ENCODE assay signal across 10 cellular contexts in the genomic region with DNA sequence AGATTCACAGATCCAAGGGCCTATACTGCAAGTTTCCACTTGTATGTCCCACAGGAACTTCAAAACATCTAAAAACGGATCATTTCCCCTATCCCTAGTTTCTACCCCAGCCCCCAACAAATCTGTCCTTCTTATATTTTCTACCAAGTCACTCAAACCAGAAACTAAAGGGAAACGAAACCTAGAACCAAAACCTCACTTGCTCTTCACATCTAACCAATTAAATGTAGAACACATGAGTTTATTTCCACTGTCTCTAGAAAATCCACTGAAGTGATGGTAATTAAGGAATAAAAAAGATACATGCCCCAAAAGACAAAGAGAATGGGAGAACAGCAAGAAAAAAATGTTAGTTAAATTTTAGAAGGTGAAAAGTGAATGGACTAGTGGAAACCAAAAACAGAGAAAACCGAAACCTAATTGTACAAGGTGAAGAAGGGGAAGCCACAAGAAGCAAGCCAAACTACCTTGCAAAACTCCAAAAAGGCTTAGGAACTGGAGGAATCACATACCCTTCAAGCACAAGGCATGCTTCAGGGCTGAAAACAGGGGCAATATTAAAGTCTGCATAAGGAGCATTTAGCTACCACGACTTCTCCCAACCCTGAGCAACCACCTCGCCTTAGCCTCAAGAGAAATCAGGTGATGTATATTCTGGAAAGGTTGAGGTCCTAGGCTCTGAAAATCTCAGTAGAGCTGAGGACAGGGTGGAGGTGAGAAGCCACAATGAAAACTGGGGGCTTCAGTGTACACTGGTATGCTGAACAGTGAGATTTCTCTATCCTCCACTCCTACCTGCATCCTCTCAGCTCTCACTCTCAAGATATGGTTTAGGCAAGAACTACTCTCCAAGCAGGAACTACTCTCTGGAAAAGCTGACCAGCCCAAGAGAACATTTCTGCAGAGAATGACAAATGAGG. TPM values are rescaled to one million over a fixed set of nuclear protein-coding genes. Genes with fewer than 3 reads are reported as not detected.
DNase-seq lines count a peak whose midpoint lies in the region; ATAC-seq and TF ChIP-seq lines count a peak whose summit lies in the region.
"Had no signal": no experiment of that assay in that cellular context is flagged by ENCODE, and none has a peak within 500 bp of the region (broad histone marks: within the 10 kb centered on the region; RNA-seq: fewer than 3 reads in every experiment).

No MANE protein-coding gene starts in this region.

- POLR2A ChIA-PET in OCI-LY7 (lab: Charles Lee), result interaction anchor here (0.7 to 0.9 kb wide), 2 partner anchors 18 to 26 kb away, joined by 3 read pairs; no protein-coding TSS in a partner anchor

- no peak overlapping the region for H3K27ac Mint-ChIP-seq in nephron progenitor cell
- H3K27ac Mint-ChIP-seq: CD8-positive, alpha-beta T cell had no signal

- H3K9me2 ChIP-seq in DOHH2 (replicated peaks; ENCODE audit: control insufficient read depth, low read length) (no peaks in the 10 kb centered on the region), OCI-LY7 (ENCODE audit: insufficient read depth, low read length) (no peaks in the 10 kb centered on the region)

- H3K27me3 Mint-ChIP-seq in nephron progenitor cell (ENCODE audit: low read depth, poor library complexity), result no peaks in the 10 kb centered on the region

- H3K4me1 ChIP-seq in DOHH2 (ENCODE audit: control insufficient read depth, low read length) (peaks cover 14% of the 10 kb centered on the region), OCI-LY7 (ENCODE audit: insufficient read depth, low read length, poor library complexity, severe bottlenecking) (peaks cover 16% of the 10 kb centered on the region)
- H3K4me1 ChIP-seq: colonic mucosa had no signal

- BruUV-seq in OCI-LY7 (replicated peaks; lab: Mats Ljungman, UMichigan), result no TSS peak

- no peaks in the 10 kb centered on the region; the same call in 1 of the 2 replicates for H3F3A ChIP-seq in DOHH2 (ENCODE audit: control insufficient read depth, insufficient read depth)

- H3K4me3 Mint-ChIP-seq in nephron progenitor cell, result no peak overlapping the region
- H3K4me3 Mint-ChIP-seq: CD8-positive, alpha-beta T cell had no signal

- CTCF ChIA-PET in OCI-LY7 (lab: Charles Lee; ENCODE audit: unreplicated experiment), result no interaction called here

- TF ChIP-seq CTCF in DOHH2 (IDR thresholded peaks at IDR 0.05; ENCODE audit: low read depth, low read length, poor library complexity, severe bottlenecking) (no peak), OCI-LY7 (conservative IDR thresholded peaks at IDR 0.05; ENCODE audit: low read length) (no peak), nephron progenitor cell (IDR thresholded peaks at IDR 0.05) (no peak)

- peak overlapping the region; percentile 25 for H3K27ac ChIP-seq in DOHH2 (ENCODE audit: low read depth, low read length)
- H3K27ac ChIP-seq in OCI-LY7 (ENCODE audit: low read depth, low read length, poor library complexity, severe bottlenecking), result peak overlapping the region; percentile 63
- H3K27ac ChIP-seq: colonic mucosa had no signal

- H4K20me1 ChIP-seq in DOHH2 (ENCODE audit: control insufficient read depth, insufficient read depth, low read depth, low read length), result no peaks in the 10 kb centered on the region
- H4K20me1 ChIP-seq in OCI-LY7 (ENCODE audit: insufficient read depth, low read length), result no peaks in the 10 kb centered on the region

- no peaks in the 10 kb centered on the region for H3K9me3 Mint-ChIP-seq in nephron progenitor cell
- H3K9me3 Mint-ChIP-seq: CD8-positive, alpha-beta T cell had no signal

- no peak overlapping the region for H2AFZ ChIP-seq in OCI-LY7 (ENCODE audit: low read length)

- H3K36me3 ChIP-seq in DOHH2 (ENCODE audit: control insufficient read depth, low read length) (peaks cover 78% of the 10 kb centered on the region), OCI-LY7 (ENCODE audit: insufficient read depth, low read length) (peaks cover 84% of the 10 kb centered on the region)

- ATAC-seq in GM19328 (IDR thresholded peaks at IDR 0.05; ENCODE audit: unreplicated experiment) (peak; percentile 60), HG02981 (IDR thresholded peaks at IDR 0.05; ENCODE audit: unreplicated experiment) (peak; percentile 67)
- ATAC-seq: CD8-positive, alpha-beta T cell had no signal

- peaks cover 66% of the 10 kb centered on the region for H3K36me3 Mint-ChIP-seq in nephron progenitor cell (ENCODE audit: low read depth)

- DNase-seq in OCI-LY7 (ENCODE audit: low spot score) (peak; percentile 35), AML-193 (lab: John Stamatoyannopoulos, UW) (no peak), nephron progenitor cell (no peak), NCI-H2081 treated with DMSO at 0.1 percent for 48 hours (lab: John Stamatoyannopoulos, UW) (no peak)
- DNase-seq in activated effector memory CD4-positive, alpha-beta T cell treated with anti-CD3 and anti-CD28 coated beads, Interleukin-2, amount 50 U/mL, for 16 hours, result no peak
- DNase-seq: CD8-positive, alpha-beta T cell; colonic mucosa had no signal

- H3K4me3 ChIP-seq in DOHH2 (ENCODE audit: low read length) (no peak overlapping the region), OCI-LY7 (ENCODE audit: low read depth, low read length, poor library complexity, severe bottlenecking) (no peak overlapping the region)
- H3K4me3 ChIP-seq: colonic mucosa had no signal

- H3K79me2 ChIP-seq in DOHH2 (ENCODE audit: control insufficient read depth, low read length), result peaks cover 2% of the 10 kb centered on the region
- peaks cover 6% of the 10 kb centered on the region; the same call in 1 of the 2 replicates for H3K79me2 ChIP-seq in OCI-LY7 (ENCODE audit: insufficient read depth, low read depth, low read length)

- H3K4me2 ChIP-seq in DOHH2 (ENCODE audit: low read length) (peak overlapping the region; percentile 23), OCI-LY7 (ENCODE audit: low read length) (peak overlapping the region; percentile 64)

- H3K9me3 ChIP-seq in DOHH2 (ENCODE audit: control insufficient read depth, insufficient read depth, low read length) (no peaks in the 10 kb centered on the region), OCI-LY7 (ENCODE audit: low read length) (no peaks in the 10 kb centered on the region)
- H3K9me3 ChIP-seq: colonic mucosa had no signal

- intact Hi-C loops in OCI-LY7 (cut with micrococcal nuclease; ENCODE audit: unreplicated experiment), result no loop called here

- H3K4me1 Mint-ChIP-seq in nephron progenitor cell, result no peaks in the 10 kb centered on the region

- H3K27me3 ChIP-seq in DOHH2 (ENCODE audit: control insufficient read depth, low read length), result no peaks in the 10 kb centered on the region
- H3K27me3 ChIP-seq: colonic mucosa had no signal

RNA-seq across cellular contexts. Expression of a gene that starts 11.1 kb away (rescaled TPM):
- total RNA-seq in OCI-LY7 (2014; rRNA removed; shearing (Covaris generic)), result 20.0 and 22.0 TPM in 2 replicates
- total RNA-seq in OCI-LY7 (2022), result 26.7 and 27.9 TPM in 2 replicates

RNA-seq across cellular contexts. Expression of a gene that starts 40.3 kb away (rescaled TPM):
- total RNA-seq in OCI-LY7 (2014; rRNA removed; shearing (Covaris generic)), result 110 and 136 TPM in 2 replicates
- total RNA-seq in OCI-LY7 (2022), result 65.3 and 109 TPM in 2 replicates
